ENCODE assay signal across 25 cellular contexts in genomic region chr12:65446901-65447300, GRCh38.
A peak's percentile ranks its signal among the peaks of the same experiment; 100 is the strongest.
DNase-seq lines count a peak whose midpoint lies in the region; ATAC-seq, FAIRE-seq and TF ChIP-seq lines count a peak whose summit lies in the region.
"Had no signal": no experiment of that assay in that cellular context is flagged by ENCODE, and none has a peak within 500 bp of the region (broad histone marks: within the 10 kb centered on the region; RNA-seq: fewer than 3 reads in every experiment).

No MANE protein-coding gene starts in this region.

- in situ Hi-C loops in gastrocnemius medialis (cut with MboI; ENCODE audit: low sequenced_read_pairs in 4 of 4), result no loop called here

- no peaks in the 10 kb centered on the region for H3K27me3 ChIP-seq in gastrocnemius medialis
- H3K27me3 ChIP-seq: BE2C; BLaER1 treated with 17β-estradiol and CSF1 and Interleukin-3, amounts not matched to agents 10 nM and 100 nM had no signal

- peak overlapping the region; percentile 47 for H3K27ac Mint-ChIP-seq in mesothelial cell of epicardium
- H3K27ac Mint-ChIP-seq in activated CD8-positive, alpha-beta T cell treated with anti-CD3 and anti-CD28 coated beads, Interleukin-2, amount 10 ng/mL, durations not matched to agents 7 days and 5 days, result no peak overlapping the region
- H3K27ac Mint-ChIP-seq: CD4-positive, alpha-beta T cell; CD8-positive, alpha-beta memory T cell; H9 had no signal

- CTCF ChIA-PET in activated CD8-positive, alpha-beta T cell treated with anti-CD3 and anti-CD28 coated beads, Interleukin-2, amount 10 ng/mL, durations not matched to agents 7 days and 5 days (lab: Charles Lee), result no interaction called here

- H3K9me3 ChIP-seq in gastrocnemius medialis, result no peaks in the 10 kb centered on the region
- H3K9me3 ChIP-seq: A549; BE2C; BLaER1 treated with 17β-estradiol and CSF1 and Interleukin-3, amounts not matched to agents 10 nM and 100 nM had no signal

- no peaks in the 10 kb centered on the region for H3K27me3 Mint-ChIP-seq in mesothelial cell of epicardium (ENCODE audit: low read depth)
- H3K27me3 Mint-ChIP-seq in activated CD8-positive, alpha-beta T cell treated with anti-CD3 and anti-CD28 coated beads, Interleukin-2, amount 10 ng/mL, durations not matched to agents 7 days and 5 days (ENCODE audit: low read depth), result peaks cover 3% of the 10 kb centered on the region
- H3K27me3 Mint-ChIP-seq: CD4-positive, alpha-beta T cell; CD8-positive, alpha-beta memory T cell had no signal

- H3K4me1 ChIP-seq in gastrocnemius medialis, result no peaks in the 10 kb centered on the region
- H3K4me1 ChIP-seq: BE2C had no signal

- H3K9me3 Mint-ChIP-seq in mesothelial cell of epicardium, result peaks cover 9% of the 10 kb centered on the region
- no peaks in the 10 kb centered on the region for H3K9me3 Mint-ChIP-seq in activated CD8-positive, alpha-beta T cell treated with anti-CD3 and anti-CD28 coated beads, Interleukin-2, amount 10 ng/mL, durations not matched to agents 7 days and 5 days (ENCODE audit: insufficient read depth)
- H3K9me3 Mint-ChIP-seq: CD14-positive monocyte; CD4-positive, alpha-beta T cell; H9 had no signal

- no peak for TF ChIP-seq CTCF in mesothelial cell of epicardium (IDR thresholded peaks at IDR 0.05; ENCODE audit: unreplicated experiment)
- no peak for TF ChIP-seq CTCF in gastrocnemius medialis (IDR thresholded peaks at IDR 0.05 in 4 of 5, conservative IDR thresholded peaks at IDR 0.05 in 1 of 5)

- peaks cover 2% of the 10 kb centered on the region for H3K36me3 Mint-ChIP-seq in mesothelial cell of epicardium
- no peaks in the 10 kb centered on the region for H3K36me3 Mint-ChIP-seq in activated CD8-positive, alpha-beta T cell treated with anti-CD3 and anti-CD28 coated beads, Interleukin-2, amount 10 ng/mL, durations not matched to agents 7 days and 5 days (ENCODE audit: low read depth)
- H3K36me3 Mint-ChIP-seq: CD14-positive monocyte; CD8-positive, alpha-beta memory T cell had no signal

- no peak overlapping the region for H3K27ac ChIP-seq in gastrocnemius medialis
- H3K27ac ChIP-seq: A549; BLaER1 treated with 17β-estradiol and CSF1 and Interleukin-3, amounts not matched to agents 10 nM and 100 nM; GM23248 had no signal

- POLR2A ChIA-PET in activated CD8-positive, alpha-beta T cell treated with anti-CD3 and anti-CD28 coated beads, Interleukin-2, amount 10 ng/mL, durations not matched to agents 7 days and 5 days (lab: Charles Lee), result no interaction called here

- peak; percentile 63 for DNase-seq in DMS114 treated with DMSO at 0.1 percent for 48 hours (lab: John Stamatoyannopoulos, UW; ENCODE audit: unreplicated experiment)
- DNase-seq in mesothelial cell of epicardium (ENCODE audit: low spot score in 2 of 2, unreplicated experiment in 2 of 2), result no peak
- no peak for DNase-seq in RPMI8226
- DNase-seq in gastrocnemius medialis, result no peak
- DNase-seq in activated CD8-positive, alpha-beta T cell treated with anti-CD3 and anti-CD28 coated beads, Interleukin-2, amount 10 ng/mL, durations not matched to agents 7 days and 5 days, result no peak
- DNase-seq: 8988T; ACHN; AML-193; BE2C; CD4-positive, alpha-beta T cell; CD8-positive, alpha-beta memory T cell; DMS 273 treated with DMSO at 0.1 percent for 48 hours; DMS53; DMS79 treated with DMSO at 0.1 percent for 48 hours; GDM1; GM23248; H9 had no signal

- intact Hi-C loops in gastrocnemius medialis (cut with DNase I; ENCODE audit: low total_unique reads), result no loop called here

- peak; percentile 98 for FAIRE-seq in G401.6 (lab: Jason Lieb, UNC)
- FAIRE-seq: GM12878, GM19239, H1 had no signal

- no peak for ATAC-seq in gastrocnemius medialis
- no peak for ATAC-seq in activated CD8-positive, alpha-beta T cell treated with anti-CD3 and anti-CD28 coated beads, Interleukin-2, amount 10 ng/mL, durations not matched to agents 7 days and 5 days
- ATAC-seq: A549, GM12878, HCT116 had no signal

- no peak for TF ChIP-seq POLR2A in gastrocnemius medialis (IDR thresholded peaks at IDR 0.05)

- H3K4me3 ChIP-seq in gastrocnemius medialis, result no peak overlapping the region
- H3K4me3 ChIP-seq: A549; BLaER1 treated with 17β-estradiol and CSF1 and Interleukin-3, amounts not matched to agents 10 nM and 100 nM; GM12878; GM23248 had no signal

- peaks cover 74% of the 10 kb centered on the region for H3K4me1 Mint-ChIP-seq in mesothelial cell of epicardium
- no peaks in the 10 kb centered on the region for H3K4me1 Mint-ChIP-seq in activated CD8-positive, alpha-beta T cell treated with anti-CD3 and anti-CD28 coated beads, Interleukin-2, amount 10 ng/mL, durations not matched to agents 7 days and 5 days (ENCODE audit: low read depth)
- H3K4me1 Mint-ChIP-seq: CD8-positive, alpha-beta memory T cell had no signal

- H3K4me3 Mint-ChIP-seq in mesothelial cell of epicardium, result no peak overlapping the region
- H3K4me3 Mint-ChIP-seq in activated CD8-positive, alpha-beta T cell treated with anti-CD3 and anti-CD28 coated beads, Interleukin-2, amount 10 ng/mL, durations not matched to agents 7 days and 5 days, result no peak overlapping the region
- H3K4me3 Mint-ChIP-seq: CD14-positive monocyte; CD4-positive, alpha-beta T cell; CD8-positive, alpha-beta memory T cell; H9 had no signal

- no peaks in the 10 kb centered on the region for H3K36me3 ChIP-seq in gastrocnemius medialis
- H3K36me3 ChIP-seq: BE2C; BLaER1 treated with 17β-estradiol and CSF1 and Interleukin-3, amounts not matched to agents 10 nM and 100 nM had no signal
